In genomic region chr6:30066577-30067459, GRCh38 we compare ENCODE assay signal across 1 cellular context.
A peak's percentile ranks its signal among the peaks of the same experiment; 100 is the strongest.
TF ChIP-seq lines count a peak whose summit lies in the region.

Gene PPP1R11 (plus strand): TSS chr6:30067198. CDS start chr6:30067411, 213 bp downstream.

TF ChIP-seq in A549, 52 proteins besides CTCF, POLR2A, EP300 and RAD21 (continued from another document):
- TF ChIP-seq, protein P1, sequence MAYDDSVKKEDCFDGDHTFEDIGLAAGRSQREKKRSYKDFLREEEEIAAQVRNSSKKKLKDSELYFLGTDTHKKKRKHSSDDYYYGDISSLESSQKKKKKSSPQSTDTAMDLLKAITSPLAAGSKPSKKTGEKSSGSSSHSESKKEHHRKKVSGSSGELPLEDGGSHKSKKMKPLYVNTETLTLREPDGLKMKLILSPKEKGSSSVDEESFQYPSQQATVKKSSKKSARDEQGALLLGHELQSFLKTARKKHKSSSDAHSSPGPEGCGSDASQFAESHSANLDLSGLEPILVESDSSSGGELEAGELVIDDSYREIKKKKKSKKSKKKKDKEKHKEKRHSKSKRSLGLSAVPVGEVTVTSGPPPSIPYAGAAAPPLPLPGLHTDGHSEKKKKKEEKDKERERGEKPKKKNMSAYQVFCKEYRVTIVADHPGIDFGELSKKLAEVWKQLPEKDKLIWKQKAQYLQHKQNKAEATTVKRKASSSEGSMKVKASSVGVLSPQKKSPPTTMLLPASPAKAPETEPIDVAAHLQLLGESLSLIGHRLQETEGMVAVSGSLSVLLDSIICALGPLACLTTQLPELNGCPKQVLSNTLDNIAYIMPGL (CRISPR knock-in tag; IDR thresholded peaks at IDR 0.05; ENCODE audit: borderline replicate concordance): no peak
- TF ChIP-seq MAX (IDR thresholded peaks at IDR 0.05) (peak; percentile 86), CHD4 (IDR thresholded peaks at IDR 0.05; ENCODE audit: borderline replicate concordance) (no peak), RNF2 (IDR thresholded peaks at IDR 0.05; ENCODE audit: borderline replicate concordance, low read depth) (no peak), ZFP36 (IDR thresholded peaks at IDR 0.05; ENCODE audit: borderline replicate concordance, partially characterized antibody) (no peak), HOXA7 (CRISPR knock-in tag; IDR thresholded peaks at IDR 0.05) (no peak), ESRRA (IDR thresholded peaks at IDR 0.05; ENCODE audit: borderline replicate concordance, low read length) (no peak), FOSB (CRISPR knock-in tag; IDR thresholded peaks at IDR 0.05) (no peak), HOXB13 (CRISPR knock-in tag; IDR thresholded peaks at IDR 0.05; ENCODE audit: low read depth) (no peak), MAFK (IDR thresholded peaks at IDR 0.05; ENCODE audit: partially characterized antibody) (no peak), ZNF302 (CRISPR knock-in tag; IDR thresholded peaks at IDR 0.05) (no peak), FOSL2 (IDR thresholded peaks at IDR 0.05) (no peak), FOSL2 (CRISPR knock-in tag; IDR thresholded peaks at IDR 0.05) (peak; percentile 77), NR3C1 (IDR thresholded peaks at IDR 0.05) (no peak), KDM5A (IDR thresholded peaks at IDR 0.05) (no peak), PHF8 (IDR thresholded peaks at IDR 0.05; ENCODE audit: borderline replicate concordance, low read depth) (no peak; the same call in 1 of the 2 replicates), GATA3 (IDR thresholded peaks at IDR 0.05; ENCODE audit: borderline replicate concordance) (no peak), HOXB5 (CRISPR knock-in tag; IDR thresholded peaks at IDR 0.05) (no peak), RFX5 (IDR thresholded peaks at IDR 0.05) (peak; percentile 63; the same call in 1 of the 2 replicates), KDM1A (IDR thresholded peaks at IDR 0.05; ENCODE audit: low read depth) (no peak), CBX2 (IDR thresholded peaks at IDR 0.05; ENCODE audit: borderline replicate concordance, low read depth) (no peak), NFE2L2 (conservative IDR thresholded peaks at IDR 0.05; ENCODE audit: low read length) (no peak), ZC3H11A (IDR thresholded peaks at IDR 0.05) (no peak), JUNB (IDR thresholded peaks at IDR 0.05) (no peak), HDAC2 (IDR thresholded peaks at IDR 0.05) (no peak), POLR2AphosphoS2 (conservative IDR thresholded peaks at IDR 0.05; ENCODE audit: low read length) (no peak), MYC (IDR thresholded peaks at IDR 0.05; ENCODE audit: borderline replicate concordance, low read length) (peak; percentile 79), SREBF2 (IDR thresholded peaks at IDR 0.05) (no peak), CHD2 (IDR thresholded peaks at IDR 0.05; ENCODE audit: low read length, partially characterized antibody) (no peak), ZSCAN20 (CRISPR knock-in tag; IDR thresholded peaks at IDR 0.05) (no peak), CEBPB (IDR thresholded peaks at IDR 0.05) (no peak)
- TF ChIP-seq, protein P2, sequence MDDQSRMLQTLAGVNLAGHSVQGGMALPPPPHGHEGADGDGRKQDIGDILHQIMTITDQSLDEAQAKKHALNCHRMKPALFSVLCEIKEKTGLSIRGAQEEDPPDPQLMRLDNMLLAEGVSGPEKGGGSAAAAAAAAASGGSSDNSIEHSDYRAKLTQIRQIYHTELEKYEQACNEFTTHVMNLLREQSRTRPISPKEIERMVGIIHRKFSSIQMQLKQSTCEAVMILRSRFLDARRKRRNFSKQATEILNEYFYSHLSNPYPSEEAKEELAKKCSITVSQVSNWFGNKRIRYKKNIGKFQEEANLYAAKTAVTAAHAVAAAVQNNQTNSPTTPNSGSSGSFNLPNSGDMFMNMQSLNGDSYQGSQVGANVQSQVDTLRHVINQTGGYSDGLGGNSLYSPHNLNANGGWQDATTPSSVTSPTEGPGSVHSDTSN (IDR thresholded peaks at IDR 0.05): no peak
- TF ChIP-seq, protein P3, sequence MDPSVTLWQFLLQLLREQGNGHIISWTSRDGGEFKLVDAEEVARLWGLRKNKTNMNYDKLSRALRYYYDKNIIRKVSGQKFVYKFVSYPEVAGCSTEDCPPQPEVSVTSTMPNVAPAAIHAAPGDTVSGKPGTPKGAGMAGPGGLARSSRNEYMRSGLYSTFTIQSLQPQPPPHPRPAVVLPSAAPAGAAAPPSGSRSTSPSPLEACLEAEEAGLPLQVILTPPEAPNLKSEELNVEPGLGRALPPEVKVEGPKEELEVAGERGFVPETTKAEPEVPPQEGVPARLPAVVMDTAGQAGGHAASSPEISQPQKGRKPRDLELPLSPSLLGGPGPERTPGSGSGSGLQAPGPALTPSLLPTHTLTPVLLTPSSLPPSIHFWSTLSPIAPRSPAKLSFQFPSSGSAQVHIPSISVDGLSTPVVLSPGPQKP (IDR thresholded peaks at IDR 0.05; ENCODE audit: low read depth, low read length): no peak
- TF ChIP-seq, protein P4, sequence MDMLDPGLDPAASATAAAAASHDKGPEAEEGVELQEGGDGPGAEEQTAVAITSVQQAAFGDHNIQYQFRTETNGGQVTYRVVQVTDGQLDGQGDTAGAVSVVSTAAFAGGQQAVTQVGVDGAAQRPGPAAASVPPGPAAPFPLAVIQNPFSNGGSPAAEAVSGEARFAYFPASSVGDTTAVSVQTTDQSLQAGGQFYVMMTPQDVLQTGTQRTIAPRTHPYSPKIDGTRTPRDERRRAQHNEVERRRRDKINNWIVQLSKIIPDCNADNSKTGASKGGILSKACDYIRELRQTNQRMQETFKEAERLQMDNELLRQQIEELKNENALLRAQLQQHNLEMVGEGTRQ (IDR thresholded peaks at IDR 0.05): no peak
